8 cellular contexts compared by ENCODE assay signal in the genomic region with DNA sequence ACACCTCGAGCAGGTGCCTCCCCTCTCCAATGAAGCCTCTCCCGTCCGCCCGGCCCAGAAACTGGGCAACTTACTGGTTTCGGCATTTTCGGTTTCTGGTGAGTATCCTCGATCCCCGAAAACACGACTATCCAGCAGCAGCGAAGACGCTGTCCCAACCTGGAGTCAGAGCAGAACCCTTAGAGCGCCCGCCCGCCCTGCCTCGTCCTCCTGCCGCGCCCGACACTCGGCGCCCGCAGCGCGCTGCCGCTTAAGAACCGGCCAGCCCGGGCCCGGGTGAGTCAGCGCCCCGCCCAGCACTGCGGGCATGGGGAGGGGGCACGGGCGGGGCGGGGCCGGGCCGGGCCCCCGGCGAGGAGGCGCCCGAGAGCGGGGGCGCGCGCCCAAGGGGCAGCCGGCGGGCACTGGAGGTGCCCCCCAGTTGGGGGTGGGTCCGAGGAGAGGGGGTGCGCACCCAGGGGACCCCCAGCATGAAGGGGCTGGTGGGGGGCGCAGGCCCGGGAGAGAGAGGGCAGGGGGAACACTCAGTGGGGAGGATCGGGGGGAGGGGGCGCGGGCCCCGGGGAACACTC. TPM values are rescaled to one million over a fixed set of nuclear protein-coding genes. Genes with fewer than 3 reads are reported as not detected.
DNase-seq lines count a peak whose midpoint lies in the region; ATAC-seq, FAIRE-seq and TF ChIP-seq lines count a peak whose summit lies in the region.

No MANE protein-coding gene starts in this region.

- peak; percentile 32 for ATAC-seq in HG02610 (IDR thresholded peaks at IDR 0.05; ENCODE audit: unreplicated experiment)

- peaks cover 2% of the 10 kb centered on the region for H3K36me3 ChIP-seq in kidney epithelial cell (ENCODE audit: control insufficient read depth, insufficient read depth, low read length)

- peak; percentile 53 for DNase-seq in GM12891 (ENCODE audit: insufficient read length, low spot score)
- peak; percentile 18 to 31 for DNase-seq in NCI-H1930 (lab: John Stamatoyannopoulos, UW)
- DNase-seq in activated CD4-positive, CD25-positive, alpha-beta regulatory T cell treated with anti-CD3 and anti-CD28 coated beads, Interleukin-2, amount 50 U/mL, for 16 hours (ENCODE audit: low read depth, low spot score): peak; percentile 60
- peak in 26 of 61 donors; percentile 6 to 58 (median 22) for DNase-seq in caudate nucleus (lab: John Stamatoyannopoulos, UW)
- DNase-seq in kidney epithelial cell (ENCODE audit: low read depth): no peak
- DNase-seq in stimulated activated CD4-positive, alpha-beta T cell treated with anti-CD3 and anti-CD28 coated beads, Interleukin-1b, Interleukin-23, amount 100 ng/mL, for 24 hours (ENCODE audit: low read depth in 4 of 4, low spot score in 1 of 4): peak; percentile 44 to 79 (median 68)
- no peak for DNase-seq in cerebellar nuclear complex (lab: John Stamatoyannopoulos, UW)

- peak overlapping the region; percentile 60 for H3K27ac ChIP-seq in caudate nucleus (ENCODE audit: low read depth, low read length)

- no peaks in the 10 kb centered on the region for H3K27me3 ChIP-seq in kidney epithelial cell (ENCODE audit: control insufficient read depth, insufficient read depth, low read length)

- peak; percentile 9 for FAIRE-seq in GM12891 (lab: Jason Lieb, UNC)

- no peak for TF ChIP-seq CTCF in kidney epithelial cell (IDR thresholded peaks at IDR 0.05; ENCODE audit: insufficient read depth, low read length, poor library complexity, severe bottlenecking)

- peak overlapping the region; percentile 75 for H3K4me3 ChIP-seq in kidney epithelial cell (ENCODE audit: low read depth, low read length)

- TF ChIP-seq POLR2A in GM12891 (IDR thresholded peaks at IDR 0.05; ENCODE audit: low read depth, low read length): peak; percentile 85

TF ChIP-seq in GM12891, 5 proteins besides CTCF, POLR2A, EP300 and RAD21:
- no peak for TF ChIP-seq PAX5 (IDR thresholded peaks at IDR 0.05; ENCODE audit: insufficient read depth, low read length, severe bottlenecking)
- TF ChIP-seq TAF1 (IDR thresholded peaks at IDR 0.05; ENCODE audit: low read depth, low read length): no peak; the same call in 1 of the 2 replicates
- TF ChIP-seq POU2F2 (IDR thresholded peaks at IDR 0.05; ENCODE audit: low read depth, low read length): peak; percentile 25; the same call in 1 of the 2 replicates
- TF ChIP-seq POLR2AphosphoS5 (IDR thresholded peaks at IDR 0.05; ENCODE audit: low read depth, low read length): peak; percentile 83; the same call in 1 of the 2 replicates
- TF ChIP-seq SPI1 (IDR thresholded peaks at IDR 0.05; ENCODE audit: low read depth, low read length): no peak

RNA-seq across cellular contexts. Expression of a gene that starts 1.1 kb away (rescaled TPM):
- polyA plus RNA-seq in GM12891 (2012; ENCODE audit: low read depth, missing spikeins): 166 TPM
- 259 and 277 TPM in 2 replicates for total RNA-seq in kidney epithelial cell

Comparison
In these comparisons a context has a peak if more than half of its experiments do, and no peak if none do; other contexts are left out.
1. DNase-seq: peak in GM12891 (single experiment), NCI-H1930 (2 of 2), activated CD4-positive, CD25-positive, alpha-beta regulatory T cell treated with anti-CD3 and anti-CD28 coated beads, Interleukin-2, amount 50 U/mL, for 16 hours (single experiment) and stimulated activated CD4-positive, alpha-beta T cell treated with anti-CD3 and anti-CD28 coated beads, Interleukin-1b, Interleukin-23, amount 100 ng/mL, for 24 hours (4 of 4); none in kidney epithelial cell (single experiment) and cerebellar nuclear complex (0 of 2).